ENCODE assay signal across 16 cellular contexts in genomic region chr2:196389670-196390069, GRCh38.
DNase-seq lines count a peak whose midpoint lies in the region; ATAC-seq, FAIRE-seq and TF ChIP-seq lines count a peak whose summit lies in the region.
"Had no signal": no experiment of that assay in that cellular context is flagged by ENCODE, and none has a peak within 500 bp of the region (broad histone marks: within the 10 kb centered on the region; RNA-seq: fewer than 3 reads in every experiment).

No MANE protein-coding gene starts in this region.

- TF ChIP-seq CTCF in K562 (IDR thresholded peaks at IDR 0.05 in 2 of 3, conservative IDR thresholded peaks at IDR 0.05 in 1 of 3; ENCODE audit: insufficient read depth in 2 of 3, low read depth in 1 of 3, low read length in 3 of 3): no peak

- H3K36me3 ChIP-seq in K562 (ENCODE audit: control insufficient read depth, insufficient read depth, low read length): no peaks in the 10 kb centered on the region

- no peak overlapping the region for H3K4me3 Mint-ChIP-seq in stimulated activated naive CD8-positive, alpha-beta T cell treated with anti-CD3 and anti-CD28 coated beads, Interleukin-15, amount 100 ng/mL, for 72 hours

- no TSS peak for BruUV-seq in K562 (replicated peaks; lab: Mats Ljungman, UMichigan)

- FAIRE-seq in K562 (lab: Jason Lieb, UNC): no peak
- FAIRE-seq: H1 had no signal

- H2AFZ ChIP-seq in K562 (ENCODE audit: low read depth, low read length): 0 out of 2 replicates have a peak overlapping the region, but pooled peaks have one; percentile 9

- H3K4me1 Mint-ChIP-seq in stimulated activated naive CD8-positive, alpha-beta T cell treated with anti-CD3 and anti-CD28 coated beads, Interleukin-15, amount 100 ng/mL, for 72 hours: peaks cover 8% of the 10 kb centered on the region

- H3K27me3 ChIP-seq in K562 (ENCODE audit: control insufficient read depth in 2 of 2, insufficient read depth in 2 of 2, low read length in 2 of 2): no peaks in the 10 kb centered on the region

- H3K9me3 Mint-ChIP-seq in activated naive CD4-positive, alpha-beta T cell treated with anti-CD3 and anti-CD28 coated beads, Interleukin-2, amount 50 U/mL, for 72 hours: peaks cover 0 to 10% of the 10 kb centered on the region in 2 donors
- peaks cover 0 to 11% of the 10 kb centered on the region in 2 donors for H3K9me3 Mint-ChIP-seq in stimulated activated naive CD8-positive, alpha-beta T cell treated with anti-CD3 and anti-CD28 coated beads, Interleukin-15, amount 100 ng/mL, for 72 hours

- intact Hi-C loops in K562 (cut with micrococcal nuclease): no loop called here

- no peak for TF ChIP-seq POLR2A in K562 (conservative IDR thresholded peaks at IDR 0.05)

- in situ Hi-C loops in K562 (cut with MboI): no loop called here

- no peak for TF ChIP-seq EP300 in K562 (IDR thresholded peaks at IDR 0.05; ENCODE audit: low read length)

- H3K79me2 ChIP-seq in K562 (ENCODE audit: control insufficient read depth, insufficient read depth, low read length): no peaks in the 10 kb centered on the region

- no peak overlapping the region for H3K27ac ChIP-seq in K562 (ENCODE audit: extremely low read depth, low read depth, low read length)
- H3K27ac ChIP-seq: KMS-11 had no signal

- H3K4me1 ChIP-seq in K562 (replicated peaks in 1 of 2; ENCODE audit: control insufficient read depth in 2 of 2, insufficient read depth in 2 of 2, low read length in 2 of 2): peaks cover 5 to 20% of the 10 kb centered on the region in 2 experiments

- no peaks in the 10 kb centered on the region for H4K20me1 ChIP-seq in K562 (replicated peaks; ENCODE audit: control insufficient read depth, insufficient read depth, low read length)

- H3K36me3 Mint-ChIP-seq in activated naive CD4-positive, alpha-beta T cell treated with anti-CD3 and anti-CD28 coated beads, Interleukin-2, amount 50 U/mL, for 72 hours: no peaks in the 10 kb centered on the region

- no peak overlapping the region for H3K4me2 ChIP-seq in K562 (ENCODE audit: insufficient read depth, low read length)
- H3K4me2 ChIP-seq: KMS-11 had no signal

- CTCF ChIA-PET in K562 (lab: Yijun Ruan, JAX; ENCODE audit: low intra/inter-chr PET ratio): no interaction called here

- no peak overlapping the region for H3K9ac ChIP-seq in K562 (ENCODE audit: insufficient read depth in 1 of 2, low read depth in 2 of 2, low read length in 2 of 2)
- H3K9ac ChIP-seq: KMS-11 had no signal

- peaks cover 7% of the 10 kb centered on the region for H3K27me3 Mint-ChIP-seq in stimulated activated naive CD8-positive, alpha-beta T cell treated with anti-CD3 and anti-CD28 coated beads, Interleukin-15, amount 100 ng/mL, for 72 hours

- ATAC-seq in activated naive CD4-positive, alpha-beta T cell treated with anti-CD3 and anti-CD28 coated beads, Interleukin-2, amount 50 U/mL, for 72 hours: peak; percentile 68 to 75
- ATAC-seq in GM18868 (IDR thresholded peaks at IDR 0.05; ENCODE audit: unreplicated experiment) (peak; percentile 29), K562 (peak; percentile 74)
- ATAC-seq in stimulated activated naive CD8-positive, alpha-beta T cell treated with anti-CD3 and anti-CD28 coated beads, Interleukin-15, amount 100 ng/mL, for 72 hours: peak; percentile 74
- ATAC-seq: Panc1, Right ventricle myocardium inferior had no signal

- POLR2A ChIA-PET in K562 (lab: Yijun Ruan, JAX): interaction anchor here (1.0 kb wide), 1 partner anchor 10 kb away, joined by 3 read pairs; no protein-coding TSS in a partner anchor

- H3K27ac Mint-ChIP-seq in activated naive CD4-positive, alpha-beta T cell treated with anti-CD3 and anti-CD28 coated beads, Interleukin-2, amount 50 U/mL, for 72 hours: no peak overlapping the region
- no peak overlapping the region for H3K27ac Mint-ChIP-seq in stimulated activated naive CD8-positive, alpha-beta T cell treated with anti-CD3 and anti-CD28 coated beads, Interleukin-15, amount 100 ng/mL, for 72 hours

- TF ChIP-seq RAD21 in K562 (CRISPR knock-in tag; conservative IDR thresholded peaks at IDR 0.05 in 1 of 2, IDR thresholded peaks at IDR 0.05 in 1 of 2): no peak

- no peak for DNase-seq in activated naive CD4-positive, alpha-beta T cell treated with anti-CD3 and anti-CD28 coated beads, Interleukin-2, amount 50 U/mL, for 72 hours (ENCODE audit: low spot score in 2 of 2)
- no peak for DNase-seq in activated naive CD4-positive, alpha-beta T cell treated with Interleukin-2 at 50 U/mL for 16 hours
- DNase-seq in K562 (ENCODE audit: extremely low read depth in 1 of 4, low spot score in 3 of 4) (peak in 1 of 4 experiments; percentile 41), T1000 (lab: John Stamatoyannopoulos, UW) (no peak), NCI-H82 (lab: John Stamatoyannopoulos, UW) (no peak), NCI-H446 (lab: John Stamatoyannopoulos, UW) (no peak)
- DNase-seq in stimulated activated naive CD8-positive, alpha-beta T cell treated with anti-CD3 and anti-CD28 coated beads, Interleukin-15, amount 100 ng/mL, for 72 hours: peak in 1 of 2 donors; percentile 12
- DNase-seq: COR-L47, NCI-H1092 treated with DMSO at 0.1 percent for 48 hours, NCI-H2081 treated with DMSO at 0.1 percent for 48 hours, NCI-H510A treated with DMSO at 0.1 percent for 48 hours had no signal

- H3K4me3 ChIP-seq in K562: no peak overlapping the region

- H3K9me1 ChIP-seq in K562 (ENCODE audit: control insufficient read depth, insufficient read depth, low read length): no peaks in the 10 kb centered on the region

- H3K9me3 ChIP-seq in K562 (replicated peaks; ENCODE audit: control insufficient read depth, insufficient read depth, low read depth, low read length): no peaks in the 10 kb centered on the region

TF ChIP-seq in K562, 482 proteins besides CTCF, POLR2A, EP300 and RAD21:
- TF ChIP-seq DMBX1 (CRISPR knock-in tag; IDR thresholded peaks at IDR 0.05; ENCODE audit: borderline replicate concordance) (no peak), CTBP1 (IDR thresholded peaks at IDR 0.05; ENCODE audit: borderline replicate concordance) (peak; percentile 24; the same call in 1 of the 2 replicates)
